20 cellular contexts compared by ENCODE assay signal in the genomic region with DNA sequence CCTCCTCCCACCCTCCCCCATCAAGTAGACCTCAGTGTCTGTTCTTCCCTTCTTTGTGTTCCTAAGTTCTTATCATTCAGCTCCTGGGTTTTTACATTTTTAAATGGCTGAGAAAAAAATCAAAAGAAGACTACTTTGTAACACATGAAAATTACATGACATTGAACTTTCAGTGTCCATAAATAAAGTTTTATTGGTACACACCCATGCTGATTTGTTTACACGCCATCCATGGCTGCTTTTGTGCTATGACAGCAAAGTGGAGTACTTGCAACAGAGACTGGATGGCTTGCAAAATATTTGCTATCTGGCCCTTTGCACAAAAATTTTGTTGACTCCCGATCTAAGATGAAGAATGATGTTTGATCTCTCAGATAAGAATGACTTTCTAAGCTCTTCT.
DNase-seq lines count a peak whose midpoint lies in the region; ATAC-seq, FAIRE-seq and TF ChIP-seq lines count a peak whose summit lies in the region.
"Had no signal": no experiment of that assay in that cellular context is flagged by ENCODE, and none has a peak within 500 bp of the region (broad histone marks: within the 10 kb centered on the region; RNA-seq: fewer than 3 reads in every experiment).

No MANE protein-coding gene starts in this region.

- POLR2A ChIA-PET in HepG2 (lab: Yijun Ruan, JAX) (no interaction called here), K562 (lab: Yijun Ruan, JAX) (interaction anchor here (0.7 kb wide), 1 partner anchor 87 kb away, joined by 3 read pairs; no protein-coding TSS in a partner anchor)

- H4K20me1 ChIP-seq in HepG2 (ENCODE audit: insufficient read depth, low read length) (no peaks in the 10 kb centered on the region), K562 (replicated peaks; ENCODE audit: control insufficient read depth, insufficient read depth, low read length) (peaks cover 5% of the 10 kb centered on the region; the same call in 1 of the 2 replicates)

- ATAC-seq in HepG2: no peak
- no peak for ATAC-seq in right lobe of liver
- no peak for ATAC-seq in K562
- ATAC-seq in mucosa of descending colon: peak; percentile 31
- no peak for ATAC-seq in HG03139 (IDR thresholded peaks at IDR 0.05; ENCODE audit: unreplicated experiment)

- in situ Hi-C loops in HepG2 (cut with HindIII; ENCODE audit: extremely low pct_ligation_motif_present, low pct_unique_long_range_greater_than_20kb) (no loop called here), K562 (cut with MboI) (no loop called here)

- H3K9me3 ChIP-seq in HepG2 (ENCODE audit: low read length) (no peaks in the 10 kb centered on the region), right lobe of liver (no peaks in the 10 kb centered on the region), K562 (replicated peaks; ENCODE audit: control insufficient read depth, insufficient read depth, low read depth, low read length) (no peaks in the 10 kb centered on the region), mucosa of descending colon (no peaks in the 10 kb centered on the region)
- H3K9me3 ChIP-seq: HAP-1 had no signal

- DNase-seq in HepG2 (ENCODE audit: low spot score): peak; percentile 3
- DNase-seq in right lobe of liver: no peak
- no peak for DNase-seq in K562 (ENCODE audit: extremely low read depth in 1 of 4, low spot score in 3 of 4)
- DNase-seq in mucosa of descending colon: no peak
- no peak for DNase-seq in NCI-H446 treated with DMSO at 0.1 percent for 48 hours (lab: John Stamatoyannopoulos, UW)
- DNase-seq: C1 segment of cervical spinal cord; Calu3; CD4-positive, alpha-beta memory T cell; COR-L47; DMS53; DMS79 treated with DMSO at 0.1 percent for 48 hours; GF-D8; GOT3; HFFc6 had no signal

- no peak for FAIRE-seq in HepG2 (lab: Jason Lieb, UNC)
- no peak for FAIRE-seq in K562 (lab: Jason Lieb, UNC)
- FAIRE-seq: A204.1, GM12892, H54 had no signal

- H3K36me3 ChIP-seq in HepG2 (replicated peaks in 1 of 2; ENCODE audit: control insufficient read depth in 1 of 2, insufficient read depth in 2 of 2, low read length in 2 of 2) (no peaks in the 10 kb centered on the region), right lobe of liver (no peaks in the 10 kb centered on the region), K562 (ENCODE audit: control insufficient read depth, insufficient read depth, low read length) (no peaks in the 10 kb centered on the region), mucosa of descending colon (ENCODE audit: low read depth) (no peaks in the 10 kb centered on the region)
- H3K36me3 ChIP-seq: HAP-1 had no signal

- H3K4me2 ChIP-seq in HepG2 (ENCODE audit: low read depth, low read length): no peak overlapping the region
- no peak overlapping the region for H3K4me2 ChIP-seq in K562 (ENCODE audit: insufficient read depth, low read length)

- H3K4me1 ChIP-seq in HepG2 (ENCODE audit: insufficient read depth, low read length) (no peaks in the 10 kb centered on the region), right lobe of liver (no peaks in the 10 kb centered on the region), K562 (replicated peaks in 1 of 2; ENCODE audit: control insufficient read depth in 2 of 2, insufficient read depth in 2 of 2, low read length in 2 of 2) (peaks cover 4 to 8% of the 10 kb centered on the region in 2 experiments; a peak in 3 of 5 replicates), mucosa of descending colon (ENCODE audit: low read depth) (no peaks in the 10 kb centered on the region)
- H3K4me1 ChIP-seq: HAP-1 had no signal

- no peak for TF ChIP-seq EP300 in HepG2 (IDR thresholded peaks at IDR 0.05; ENCODE audit: low read depth in 2 of 2, low read length in 2 of 2)
- no peak for TF ChIP-seq EP300 in HepG2 (CRISPR knock-in tag; IDR thresholded peaks at IDR 0.05; ENCODE audit: borderline replicate concordance)
- no peak for TF ChIP-seq EP300 in K562 (IDR thresholded peaks at IDR 0.05; ENCODE audit: low read length)

- TF ChIP-seq RAD21 in HepG2 (CRISPR knock-in tag; IDR thresholded peaks at IDR 0.05): no peak
- no peak for TF ChIP-seq RAD21 in K562 (CRISPR knock-in tag; conservative IDR thresholded peaks at IDR 0.05 in 1 of 2, IDR thresholded peaks at IDR 0.05 in 1 of 2)

- TF ChIP-seq POLR2A in HepG2 (IDR thresholded peaks at IDR 0.05; ENCODE audit: insufficient read depth in 1 of 2, low read depth in 2 of 2, low read length in 2 of 2) (no peak), right lobe of liver (IDR thresholded peaks at IDR 0.05) (no peak), K562 (conservative IDR thresholded peaks at IDR 0.05) (no peak)

- H3K27me3 ChIP-seq in HepG2 (ENCODE audit: control insufficient read depth in 1 of 2, insufficient read depth in 2 of 2, low read length in 2 of 2) (peaks cover 0 to 5% of the 10 kb centered on the region in 2 experiments; a peak in 2 of 5 replicates), right lobe of liver (no peaks in the 10 kb centered on the region), K562 (ENCODE audit: control insufficient read depth in 2 of 2, insufficient read depth in 2 of 2, low read length in 2 of 2) (peaks cover 4 to 21% of the 10 kb centered on the region in 2 experiments; a peak in 3 of 5 replicates)

- CTCF ChIA-PET in HepG2 (lab: Yijun Ruan, JAX; ENCODE audit: low intra/inter-chr PET ratio, low total read pairs): no interaction called here
- CTCF ChIA-PET in K562 (lab: Yijun Ruan, JAX; ENCODE audit: low intra/inter-chr PET ratio): no interaction called here

- BruUV-seq in HepG2 (replicated peaks; lab: Mats Ljungman, UMichigan) (no TSS peak), K562 (replicated peaks; lab: Mats Ljungman, UMichigan) (no TSS peak)

- no peaks in the 10 kb centered on the region for H3K79me2 ChIP-seq in HepG2 (ENCODE audit: insufficient read depth, low read length)
- H3K79me2 ChIP-seq in K562 (ENCODE audit: control insufficient read depth, insufficient read depth, low read length): no peaks in the 10 kb centered on the region

- H3K9me1 ChIP-seq in K562 (ENCODE audit: control insufficient read depth, insufficient read depth, low read length): no peaks in the 10 kb centered on the region

- intact Hi-C loops in HepG2 (cut with micrococcal nuclease; ENCODE audit: unreplicated experiment): no loop called here
- intact Hi-C loops in right lobe of liver (cut with DNase I): no loop called here
- intact Hi-C loops in K562 (cut with micrococcal nuclease): no loop called here
- intact Hi-C loops in mucosa of descending colon (cut with DNase I, micrococcal nuclease): no loop called here

- no peak overlapping the region for H3K4me3 ChIP-seq in HepG2 (replicated peaks in 1 of 3; ENCODE audit: insufficient read depth in 1 of 3, low read depth in 2 of 3, low read length in 3 of 3)
- H3K4me3 ChIP-seq in right lobe of liver: no peak overlapping the region
- no peak overlapping the region for H3K4me3 ChIP-seq in K562
- no peak overlapping the region for H3K4me3 ChIP-seq in mucosa of descending colon
- H3K4me3 ChIP-seq: HAP-1 had no signal

- WGBS in HepG2 (ENCODE audit: low lambda C conversion rate): 2% methylated on average over 2 of the region's 2 CpGs
- WGBS in right lobe of liver (ENCODE audit: insufficient coverage, low coverage, low lambda C conversion rate, missing lambda C conversion rate): 37% methylated on average over 2 of the region's 2 CpGs
- WGBS in K562 (ENCODE audit: insufficient coverage, low coverage, missing lambda C conversion rate): 4% methylated on average over 2 of the region's 2 CpGs

- H3K9ac ChIP-seq in HepG2 (ENCODE audit: insufficient read depth, low read depth, low read length): no peak overlapping the region
- H3K9ac ChIP-seq in K562 (ENCODE audit: insufficient read depth in 1 of 2, low read depth in 2 of 2, low read length in 2 of 2): no peak overlapping the region

- TF ChIP-seq CTCF in HepG2 (CRISPR knock-in tag; IDR thresholded peaks at IDR 0.05) (no peak), right lobe of liver (IDR thresholded peaks at IDR 0.05) (no peak), K562 (IDR thresholded peaks at IDR 0.05 in 2 of 3, conservative IDR thresholded peaks at IDR 0.05 in 1 of 3; ENCODE audit: insufficient read depth in 2 of 3, low read depth in 1 of 3, low read length in 3 of 3) (no peak), mucosa of descending colon (IDR thresholded peaks at IDR 0.05) (no peak)

- H2AFZ ChIP-seq in HepG2 (ENCODE audit: low read length) (no peak overlapping the region), K562 (ENCODE audit: low read depth, low read length) (no peak overlapping the region)

- no peak overlapping the region for H3K27ac ChIP-seq in HepG2 (ENCODE audit: extremely low read length, insufficient read depth, low read length)
- H3K27ac ChIP-seq in right lobe of liver: no peak overlapping the region
- H3K27ac ChIP-seq in K562 (ENCODE audit: extremely low read depth, low read depth, low read length): no peak overlapping the region
- H3K27ac ChIP-seq: 22Rv1 had no signal

TF ChIP-seq in HepG2, 621 proteins besides CTCF, POLR2A, EP300 and RAD21:
- no peak for TF ChIP-seq ZNF230 (CRISPR knock-in tag; IDR thresholded peaks at IDR 0.05)
